In the genomic region with DNA sequence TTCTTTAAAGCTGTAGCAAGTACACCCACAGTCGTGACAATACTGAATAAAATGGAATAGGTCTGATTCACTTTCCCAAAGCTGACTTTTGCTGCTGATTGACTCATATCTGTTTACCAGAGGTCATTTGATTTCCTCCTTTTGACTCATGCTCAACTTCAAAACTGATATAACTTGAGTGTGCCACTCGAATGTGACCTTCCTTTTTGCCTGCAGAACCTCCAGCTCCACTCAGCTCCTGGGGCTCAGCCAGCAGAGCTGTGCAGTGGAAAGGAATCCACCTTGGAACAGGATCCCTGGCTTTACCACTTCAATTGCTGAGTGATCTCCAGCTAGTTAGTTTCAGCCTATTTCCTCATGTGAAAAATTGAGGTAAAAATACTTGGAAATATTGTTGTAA, we compare ENCODE assay signal across 9 cellular contexts.
DNase-seq lines count a peak whose midpoint lies in the region; ATAC-seq, FAIRE-seq and TF ChIP-seq lines count a peak whose summit lies in the region.
"Had no signal": no experiment of that assay in that cellular context is flagged by ENCODE, and none has a peak within 500 bp of the region (broad histone marks: within the 10 kb centered on the region; RNA-seq: fewer than 3 reads in every experiment).

No MANE protein-coding gene starts in this region.

- no peak for TF ChIP-seq RAD21 in SK-N-SH (IDR thresholded peaks at IDR 0.05; ENCODE audit: low read length)

- POLR2A ChIA-PET in SK-N-SH (lab: Yijun Ruan, JAX) = no interaction called here

- H3K4me1 Mint-ChIP-seq in activated CD4-positive, alpha-beta T cell treated with anti-CD3 and anti-CD28 coated beads, Interleukin-2, amount 10 ng/mL, durations not matched to agents 24 days and 14 days = peaks cover 10% of the 10 kb centered on the region

- no peak overlapping the region for H3K27ac Mint-ChIP-seq in activated CD4-positive, alpha-beta T cell treated with anti-CD3 and anti-CD28 coated beads, Interleukin-2, amount 10 ng/mL, durations not matched to agents 24 days and 14 days

- TF ChIP-seq CTCF in SK-N-SH (IDR thresholded peaks at IDR 0.05) (no peak), keratinocyte (optimal IDR thresholded peaks at IDR 0.05 in 1 of 3, IDR thresholded peaks at IDR 0.05 in 1 of 3, conservative IDR thresholded peaks at IDR 0.05 in 1 of 3; ENCODE audit: extremely low read depth in 1 of 3, insufficient read depth in 2 of 3, low read length in 3 of 3) (no peak)

- DNase-seq in activated CD4-positive, alpha-beta T cell treated with anti-CD3 and anti-CD28 coated beads, Interleukin-2, amount 10 ng/mL, durations not matched to agents 24 days and 14 days = peak; percentile 60
- DNase-seq in activated CD4-positive, alpha-beta T cell treated with anti-CD3 and anti-CD28 coated beads for 1 hour = no peak
- no peak for DNase-seq in SK-N-SH
- DNase-seq in keratinocyte (ENCODE audit: low read depth, low spot score) = peak; percentile 36
- DNase-seq in NCI-H1694 (lab: John Stamatoyannopoulos, UW) = no peak
- no peak for DNase-seq in GDM1 (lab: John Stamatoyannopoulos, UW)
- DNase-seq in ureter (ENCODE audit: low spot score) = no peak

- H3K27me3 Mint-ChIP-seq in activated CD4-positive, alpha-beta T cell treated with anti-CD3 and anti-CD28 coated beads, Interleukin-2, amount 10 ng/mL, durations not matched to agents 24 days and 14 days = peaks cover 15% of the 10 kb centered on the region

- no peaks in the 10 kb centered on the region for H3K9me3 Mint-ChIP-seq in activated CD4-positive, alpha-beta T cell treated with anti-CD3 and anti-CD28 coated beads, Interleukin-2, amount 10 ng/mL, durations not matched to agents 24 days and 14 days
- H3K9me3 Mint-ChIP-seq: neural crest cell had no signal

- H3K9ac ChIP-seq in SK-N-SH (peak overlapping the region; percentile 73; the same call in 1 of the 2 replicates), keratinocyte (ENCODE audit: control insufficient read depth, extremely low read depth, insufficient read depth, low read length) (peak overlapping the region; percentile 67)

- H3K4me1 ChIP-seq in SK-N-SH (ENCODE audit: control insufficient read depth in 1 of 2, insufficient read depth in 2 of 2, low read depth in 1 of 2, low read length in 1 of 2) (peaks cover 0 to 13% of the 10 kb centered on the region in 2 experiments; a peak in 2 of 4 replicates), keratinocyte (ENCODE audit: control insufficient read depth, extremely low read depth, insufficient read depth, low read length) (peaks cover 31% of the 10 kb centered on the region)

- H3K27me3 ChIP-seq in SK-N-SH (ENCODE audit: insufficient read depth) = no peaks in the 10 kb centered on the region
- H3K27me3 ChIP-seq in keratinocyte (ENCODE audit: control insufficient read depth, extremely low read depth, insufficient read depth, low read length) = no peaks in the 10 kb centered on the region

- H2AFZ ChIP-seq in SK-N-SH (ENCODE audit: low read depth) = no peak overlapping the region
- no peak overlapping the region for H2AFZ ChIP-seq in keratinocyte (ENCODE audit: control insufficient read depth, low read length)

- H3K4me2 ChIP-seq in SK-N-SH = peak overlapping the region; percentile 76
- H3K4me2 ChIP-seq in keratinocyte (ENCODE audit: control insufficient read depth, extremely low read depth, insufficient read depth, low read depth, low read length) = peak overlapping the region; percentile 64

- peak overlapping the region; percentile 53 to 100; a peak in 3 of 4 replicates for H3K27ac ChIP-seq in SK-N-SH (ENCODE audit: low read depth in 2 of 2, low read length in 1 of 2)
- H3K27ac ChIP-seq in keratinocyte (ENCODE audit: control insufficient read depth, insufficient read depth, low read length) = peak overlapping the region; percentile 91

- no peaks in the 10 kb centered on the region for H3K9me2 ChIP-seq in SK-N-SH

- H3K36me3 ChIP-seq in SK-N-SH (replicated peaks in 1 of 2; ENCODE audit: control insufficient read depth in 1 of 2, insufficient read depth in 2 of 2, low read length in 1 of 2) (no peaks in the 10 kb centered on the region), keratinocyte (ENCODE audit: control insufficient read depth in 2 of 2, extremely low read depth in 1 of 2, insufficient read depth in 2 of 2, low read length in 2 of 2) (no peaks in the 10 kb centered on the region)

- H3K36me3 Mint-ChIP-seq in activated CD4-positive, alpha-beta T cell treated with anti-CD3 and anti-CD28 coated beads, Interleukin-2, amount 10 ng/mL, durations not matched to agents 24 days and 14 days (ENCODE audit: low read depth) = no peaks in the 10 kb centered on the region

- dilution Hi-C loops in keratinocyte (cut with MboI; ENCODE audit: extremely low pct_ligation_motif_present, low sequenced_read_pairs) = no loop called here

- no peaks in the 10 kb centered on the region for H3K9me3 ChIP-seq in SK-N-SH
- no peaks in the 10 kb centered on the region for H3K9me3 ChIP-seq in keratinocyte (ENCODE audit: control insufficient read depth, low read depth, low read length)

- CTCF ChIA-PET in SK-N-SH (lab: Yijun Ruan, JAX) = no interaction called here

- peak; percentile 67 for ATAC-seq in HG02840 (IDR thresholded peaks at IDR 0.05; ENCODE audit: low FRiP score, unreplicated experiment)

- no peaks in the 10 kb centered on the region for H3K9me1 ChIP-seq in keratinocyte (ENCODE audit: control insufficient read depth, extremely low read depth, insufficient read depth, low read length)

- 3% methylated on average over 2 of the region's 2 CpGs for WGBS in SK-N-SH (ENCODE audit: low lambda C conversion rate)

- H3K79me2 ChIP-seq in SK-N-SH (ENCODE audit: insufficient read depth) = no peaks in the 10 kb centered on the region
- no peaks in the 10 kb centered on the region for H3K79me2 ChIP-seq in keratinocyte (ENCODE audit: control insufficient read depth, insufficient read depth, low read length)

- H3K4me3 ChIP-seq in SK-N-SH (ENCODE audit: low read depth in 2 of 2, low read length in 1 of 2) (peak overlapping the region in 1 of 2 experiments; percentile 47; a peak in 1 of 4 replicates), keratinocyte (ENCODE audit: control insufficient read depth in 2 of 3, extremely low read depth in 1 of 3, insufficient read depth in 2 of 3, low read depth in 1 of 3, low read length in 3 of 3) (peak overlapping the region in 1 of 3 experiments; percentile 15)

- TF ChIP-seq EP300 in SK-N-SH (IDR thresholded peaks at IDR 0.05; ENCODE audit: borderline replicate concordance in 1 of 2, low read depth in 1 of 2, low read length in 1 of 2) = peak; percentile 24 to 96; a peak in 3 of 4 replicates

- H4K20me1 ChIP-seq in SK-N-SH (ENCODE audit: insufficient read depth) (no peaks in the 10 kb centered on the region; the same call in 1 of the 2 replicates), keratinocyte (ENCODE audit: control insufficient read depth, extremely low read depth, insufficient read depth, low read length) (no peaks in the 10 kb centered on the region)

- intact Hi-C loops in activated CD4-positive, alpha-beta T cell treated with anti-CD3 and anti-CD28 coated beads, Interleukin-2, amount 10 ng/mL, durations not matched to agents 24 days and 14 days (cut with micrococcal nuclease) = loop anchor here (1.0 to 10.0 kb wide), 4 partner anchors 27 to 144 kb away; a partner anchor contains a TSS

- peak; percentile 87 for FAIRE-seq in keratinocyte (lab: Jason Lieb, UNC)

- H3K4me3 Mint-ChIP-seq in activated CD4-positive, alpha-beta T cell treated with anti-CD3 and anti-CD28 coated beads, Interleukin-2, amount 10 ng/mL, durations not matched to agents 24 days and 14 days = no peak overlapping the region
- H3K4me3 Mint-ChIP-seq: neural crest cell had no signal

- peaks cover 41% of the 10 kb centered on the region for H3F3A ChIP-seq in SK-N-SH (replicated peaks; ENCODE audit: insufficient read depth)

TF ChIP-seq in SK-N-SH, 30 proteins besides CTCF, POLR2A, EP300 and RAD21 (continues in another document):
- TF ChIP-seq RXRA (IDR thresholded peaks at IDR 0.05; ENCODE audit: borderline replicate concordance, low read depth) (peak; percentile 94), TAF1 (IDR thresholded peaks at IDR 0.05; ENCODE audit: borderline replicate concordance, low read depth, low read length) (no peak), CHD2 (IDR thresholded peaks at IDR 0.05; ENCODE audit: low read length, partially characterized antibody) (no peak), FOSL2 (IDR thresholded peaks at IDR 0.05; ENCODE audit: borderline replicate concordance, low read depth) (peak; percentile 95), TCF12 (IDR thresholded peaks at IDR 0.05) (peak; percentile 96), RFX5 (IDR thresholded peaks at IDR 0.05; ENCODE audit: low read length) (no peak), RCOR1 (IDR thresholded peaks at IDR 0.05; ENCODE audit: low read length) (no peak), TEAD4 (IDR thresholded peaks at IDR 0.05; ENCODE audit: borderline replicate concordance, insufficient read depth) (peak; percentile 83), EZH2phosphoT487 (IDR thresholded peaks at IDR 0.05; ENCODE audit: borderline replicate concordance, low read depth) (no peak), FOXJ3 (CRISPR knock-in tag; IDR thresholded peaks at IDR 0.05) (no peak), SMC3 (IDR thresholded peaks at IDR 0.05; ENCODE audit: low read depth, low read length) (no peak), GABPA (IDR thresholded peaks at IDR 0.05; ENCODE audit: low read depth) (peak; percentile 26; the same call in 1 of the 2 replicates), MXI1 (IDR thresholded peaks at IDR 0.05; ENCODE audit: low read depth, low read length) (no peak), ELF1 (IDR thresholded peaks at IDR 0.05) (no peak; the same call in 1 of the 2 replicates), YY1 (IDR thresholded peaks at IDR 0.05; ENCODE audit: low read depth) (no peak), JUND (IDR thresholded peaks at IDR 0.05) (peak; percentile 96)
- TF ChIP-seq, protein P1, sequence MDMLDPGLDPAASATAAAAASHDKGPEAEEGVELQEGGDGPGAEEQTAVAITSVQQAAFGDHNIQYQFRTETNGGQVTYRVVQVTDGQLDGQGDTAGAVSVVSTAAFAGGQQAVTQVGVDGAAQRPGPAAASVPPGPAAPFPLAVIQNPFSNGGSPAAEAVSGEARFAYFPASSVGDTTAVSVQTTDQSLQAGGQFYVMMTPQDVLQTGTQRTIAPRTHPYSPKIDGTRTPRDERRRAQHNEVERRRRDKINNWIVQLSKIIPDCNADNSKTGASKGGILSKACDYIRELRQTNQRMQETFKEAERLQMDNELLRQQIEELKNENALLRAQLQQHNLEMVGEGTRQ (IDR thresholded peaks at IDR 0.05; ENCODE audit: borderline replicate concordance, low read depth, low read length) = no peak
- TF ChIP-seq, protein P2, sequence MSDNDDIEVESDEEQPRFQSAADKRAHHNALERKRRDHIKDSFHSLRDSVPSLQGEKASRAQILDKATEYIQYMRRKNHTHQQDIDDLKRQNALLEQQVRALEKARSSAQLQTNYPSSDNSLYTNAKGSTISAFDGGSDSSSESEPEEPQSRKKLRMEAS (IDR thresholded peaks at IDR 0.05; ENCODE audit: low read depth) = peak; percentile 57; the same call in 1 of the 2 replicates

Comparison
In these comparisons a context has a peak if more than half of its experiments do, and no peak if none do; other contexts are left out.
1. DNase-seq: peak in activated CD4-positive, alpha-beta T cell treated with anti-CD3 and anti-CD28 coated beads, Interleukin-2, amount 10 ng/mL, durations not matched to agents 24 days and 14 days (single experiment) and keratinocyte (single experiment); none in activated CD4-positive, alpha-beta T cell treated with anti-CD3 and anti-CD28 coated beads for 1 hour (single experiment), SK-N-SH (single experiment), NCI-H1694 (single experiment), GDM1 (single experiment) and ureter (single experiment).